In genomic region chr1:151472852-151473731, GRCh38 we compare ENCODE assay signal across 1 cellular context.
TF ChIP-seq lines count a peak whose summit lies in the region.

No MANE protein-coding gene starts in this region.

TF ChIP-seq in K562, 482 proteins besides CTCF, POLR2A, EP300 and RAD21 (continued from another document and continues in another):
- no peak for TF ChIP-seq BDP1 (IDR thresholded peaks at IDR 0.05; ENCODE audit: insufficient read depth, insufficient read length)
- 0 out of 2 replicates have a peak, but pooled peaks have one; percentile 24 for TF ChIP-seq ZBTB33 (CRISPR knock-in tag; IDR thresholded peaks at IDR 0.05)
- TF ChIP-seq BACH1 (tag; IDR thresholded peaks at IDR 0.05): no peak
- TF ChIP-seq, protein P1, sequence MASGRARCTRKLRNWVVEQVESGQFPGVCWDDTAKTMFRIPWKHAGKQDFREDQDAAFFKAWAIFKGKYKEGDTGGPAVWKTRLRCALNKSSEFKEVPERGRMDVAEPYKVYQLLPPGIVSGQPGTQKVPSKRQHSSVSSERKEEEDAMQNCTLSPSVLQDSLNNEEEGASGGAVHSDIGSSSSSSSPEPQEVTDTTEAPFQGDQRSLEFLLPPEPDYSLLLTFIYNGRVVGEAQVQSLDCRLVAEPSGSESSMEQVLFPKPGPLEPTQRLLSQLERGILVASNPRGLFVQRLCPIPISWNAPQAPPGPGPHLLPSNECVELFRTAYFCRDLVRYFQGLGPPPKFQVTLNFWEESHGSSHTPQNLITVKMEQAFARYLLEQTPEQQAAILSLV (tag; IDR thresholded peaks at IDR 0.05): no peak
- TF ChIP-seq ZZZ3 (IDR thresholded peaks at IDR 0.05): no peak
- TF ChIP-seq ZFX (CRISPR knock-in tag; IDR thresholded peaks at IDR 0.05): no peak
- TF ChIP-seq TEAD4 (IDR thresholded peaks at IDR 0.05; ENCODE audit: low read length): no peak
- no peak for TF ChIP-seq TEAD4 (CRISPR knock-in tag; IDR thresholded peaks at IDR 0.05; ENCODE audit: borderline replicate concordance)
- no peak for TF ChIP-seq USF2 (CRISPR knock-in tag; IDR thresholded peaks at IDR 0.05)
- no peak for TF ChIP-seq CHD1 (IDR thresholded peaks at IDR 0.05; ENCODE audit: low read length)
- TF ChIP-seq RNF2 (IDR thresholded peaks at IDR 0.05): 0 out of 2 replicates have a peak, but pooled peaks have one; percentile 20
- TF ChIP-seq SAP30 (IDR thresholded peaks at IDR 0.05; ENCODE audit: borderline replicate concordance, insufficient read depth, low read depth, low read length, poor library complexity, severe bottlenecking): no peak
- TF ChIP-seq GATAD2B (IDR thresholded peaks at IDR 0.05; ENCODE audit: borderline replicate concordance): no peak
- TF ChIP-seq MCM7 (IDR thresholded peaks at IDR 0.05): no peak
- no peak for TF ChIP-seq ZNF830 (CRISPR knock-in tag; IDR thresholded peaks at IDR 0.05)
- TF ChIP-seq FOXJ2 (tag; IDR thresholded peaks at IDR 0.05): no peak
- TF ChIP-seq SREBF1 (IDR thresholded peaks at IDR 0.05; ENCODE audit: borderline replicate concordance, low read depth, low read length): no peak
- TF ChIP-seq, protein P2, sequence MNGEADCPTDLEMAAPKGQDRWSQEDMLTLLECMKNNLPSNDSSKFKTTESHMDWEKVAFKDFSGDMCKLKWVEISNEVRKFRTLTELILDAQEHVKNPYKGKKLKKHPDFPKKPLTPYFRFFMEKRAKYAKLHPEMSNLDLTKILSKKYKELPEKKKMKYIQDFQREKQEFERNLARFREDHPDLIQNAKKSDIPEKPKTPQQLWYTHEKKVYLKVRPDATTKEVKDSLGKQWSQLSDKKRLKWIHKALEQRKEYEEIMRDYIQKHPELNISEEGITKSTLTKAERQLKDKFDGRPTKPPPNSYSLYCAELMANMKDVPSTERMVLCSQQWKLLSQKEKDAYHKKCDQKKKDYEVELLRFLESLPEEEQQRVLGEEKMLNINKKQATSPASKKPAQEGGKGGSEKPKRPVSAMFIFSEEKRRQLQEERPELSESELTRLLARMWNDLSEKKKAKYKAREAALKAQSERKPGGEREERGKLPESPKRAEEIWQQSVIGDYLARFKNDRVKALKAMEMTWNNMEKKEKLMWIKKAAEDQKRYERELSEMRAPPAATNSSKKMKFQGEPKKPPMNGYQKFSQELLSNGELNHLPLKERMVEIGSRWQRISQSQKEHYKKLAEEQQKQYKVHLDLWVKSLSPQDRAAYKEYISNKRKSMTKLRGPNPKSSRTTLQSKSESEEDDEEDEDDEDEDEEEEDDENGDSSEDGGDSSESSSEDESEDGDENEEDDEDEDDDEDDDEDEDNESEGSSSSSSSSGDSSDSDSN (IDR thresholded peaks at IDR 0.05; ENCODE audit: borderline replicate concordance in 1 of 2, low read depth in 2 of 2, low read length in 2 of 2): no peak
- no peak for TF ChIP-seq NR3C1 (CRISPR knock-in tag; IDR thresholded peaks at IDR 0.05)
- TF ChIP-seq TAF1 (IDR thresholded peaks at IDR 0.05; ENCODE audit: control insufficient read depth, extremely low read depth, insufficient read depth, low read length, severe bottlenecking): peak; percentile 32
- no peak for TF ChIP-seq MECOM (CRISPR knock-in tag; IDR thresholded peaks at IDR 0.05)
- TF ChIP-seq BRCA1 (IDR thresholded peaks at IDR 0.05): no peak
- TF ChIP-seq BRCA1 (CRISPR knock-in tag; IDR thresholded peaks at IDR 0.05): no peak
- TF ChIP-seq SIX5 (IDR thresholded peaks at IDR 0.05; ENCODE audit: borderline replicate concordance in 1 of 2, insufficient read depth in 1 of 2, low read depth in 1 of 2, low read length in 2 of 2): no peak
- no peak for TF ChIP-seq FOXJ3 (CRISPR knock-in tag; IDR thresholded peaks at IDR 0.05)
- no peak for TF ChIP-seq HNRNPL (IDR thresholded peaks at IDR 0.05; ENCODE audit: low read depth, low read length)
- TF ChIP-seq RCOR1 (IDR thresholded peaks at IDR 0.05; ENCODE audit: borderline replicate concordance in 1 of 2, low read depth in 2 of 2, low read length in 2 of 2): peak in 1 of 2 experiments; percentile 11; a peak in 1 of 4 replicates
- TF ChIP-seq ILF3 (IDR thresholded peaks at IDR 0.05; ENCODE audit: borderline replicate concordance): no peak
- TF ChIP-seq PTBP1 (IDR thresholded peaks at IDR 0.05; ENCODE audit: low read depth, low read length): no peak
- TF ChIP-seq KDM2B (CRISPR knock-in tag; IDR thresholded peaks at IDR 0.05): no peak
- no peak for TF ChIP-seq ZNF124 (CRISPR knock-in tag; IDR thresholded peaks at IDR 0.05)
- TF ChIP-seq XRCC5 (IDR thresholded peaks at IDR 0.05; ENCODE audit: low read depth, low read length): no peak
- TF ChIP-seq CBX1 (IDR thresholded peaks at IDR 0.05; ENCODE audit: low read depth): no peak
- peak; percentile 54 for TF ChIP-seq RBFOX2 (IDR thresholded peaks at IDR 0.05; ENCODE audit: low read depth, low read length)
- no peak for TF ChIP-seq ATF6 (CRISPR knock-in tag; IDR thresholded peaks at IDR 0.05)
- TF ChIP-seq HMGN3 (IDR thresholded peaks at IDR 0.05; ENCODE audit: borderline replicate concordance, extremely low read depth, insufficient read length, low read depth, low read length): no peak
- no peak for TF ChIP-seq SIN3B (IDR thresholded peaks at IDR 0.05; ENCODE audit: low read depth)
- TF ChIP-seq, protein P3, sequence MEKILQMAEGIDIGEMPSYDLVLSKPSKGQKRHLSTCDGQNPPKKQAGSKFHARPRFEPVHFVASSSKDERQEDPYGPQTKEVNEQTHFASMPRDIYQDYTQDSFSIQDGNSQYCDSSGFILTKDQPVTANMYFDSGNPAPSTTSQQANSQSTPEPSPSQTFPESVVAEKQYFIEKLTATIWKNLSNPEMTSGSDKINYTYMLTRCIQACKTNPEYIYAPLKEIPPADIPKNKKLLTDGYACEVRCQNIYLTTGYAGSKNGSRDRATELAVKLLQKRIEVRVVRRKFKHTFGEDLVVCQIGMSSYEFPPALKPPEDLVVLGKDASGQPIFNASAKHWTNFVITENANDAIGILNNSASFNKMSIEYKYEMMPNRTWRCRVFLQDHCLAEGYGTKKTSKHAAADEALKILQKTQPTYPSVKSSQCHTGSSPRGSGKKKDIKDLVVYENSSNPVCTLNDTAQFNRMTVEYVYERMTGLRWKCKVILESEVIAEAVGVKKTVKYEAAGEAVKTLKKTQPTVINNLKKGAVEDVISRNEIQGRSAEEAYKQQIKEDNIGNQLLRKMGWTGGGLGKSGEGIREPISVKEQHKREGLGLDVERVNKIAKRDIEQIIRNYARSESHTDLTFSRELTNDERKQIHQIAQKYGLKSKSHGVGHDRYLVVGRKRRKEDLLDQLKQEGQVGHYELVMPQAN (IDR thresholded peaks at IDR 0.05; ENCODE audit: borderline replicate concordance): no peak
- no peak for TF ChIP-seq C11orf30 (IDR thresholded peaks at IDR 0.05; ENCODE audit: low read depth)
- no peak for TF ChIP-seq MEF2A (IDR thresholded peaks at IDR 0.05; ENCODE audit: control insufficient read depth, low read depth, low read length)
- TF ChIP-seq WHSC1 (IDR thresholded peaks at IDR 0.05; ENCODE audit: low read length): no peak
- peak; percentile 40; the same call in 1 of the 2 replicates for TF ChIP-seq CHD2 (IDR thresholded peaks at IDR 0.05; ENCODE audit: low read depth, low read length)
- no peak for TF ChIP-seq ZBTB7A (IDR thresholded peaks at IDR 0.05; ENCODE audit: borderline replicate concordance, control insufficient read depth, low read depth, low read length)
- no peak for TF ChIP-seq PCBP1 (IDR thresholded peaks at IDR 0.05; ENCODE audit: low read depth, low read length, poor library complexity, severe bottlenecking)
- TF ChIP-seq CBFA2T3 (IDR thresholded peaks at IDR 0.05): no peak
- TF ChIP-seq ETV5 (CRISPR knock-in tag; IDR thresholded peaks at IDR 0.05; ENCODE audit: low read depth): no peak
- no peak for TF ChIP-seq ZNF41 (CRISPR knock-in tag; conservative IDR thresholded peaks at IDR 0.05)
- TF ChIP-seq ETV6 (IDR thresholded peaks at IDR 0.05; ENCODE audit: borderline replicate concordance in 1 of 2, low read depth in 2 of 2, low read length in 1 of 2): no peak
- no peak for TF ChIP-seq ETV6 (CRISPR knock-in tag; IDR thresholded peaks at IDR 0.05; ENCODE audit: borderline replicate concordance)
- no peak for TF ChIP-seq TGIF2 (CRISPR knock-in tag; IDR thresholded peaks at IDR 0.05)
- no peak for TF ChIP-seq NFE2 (IDR thresholded peaks at IDR 0.05; ENCODE audit: low read depth)
- no peak for TF ChIP-seq E2F8 (IDR thresholded peaks at IDR 0.05; ENCODE audit: low read depth, partially characterized antibody)
- TF ChIP-seq PTTG1 (tag; IDR thresholded peaks at IDR 0.05; ENCODE audit: low read depth): no peak
- TF ChIP-seq PHF21A (IDR thresholded peaks at IDR 0.05; ENCODE audit: borderline replicate concordance, low read depth): no peak
- TF ChIP-seq, protein P4, sequence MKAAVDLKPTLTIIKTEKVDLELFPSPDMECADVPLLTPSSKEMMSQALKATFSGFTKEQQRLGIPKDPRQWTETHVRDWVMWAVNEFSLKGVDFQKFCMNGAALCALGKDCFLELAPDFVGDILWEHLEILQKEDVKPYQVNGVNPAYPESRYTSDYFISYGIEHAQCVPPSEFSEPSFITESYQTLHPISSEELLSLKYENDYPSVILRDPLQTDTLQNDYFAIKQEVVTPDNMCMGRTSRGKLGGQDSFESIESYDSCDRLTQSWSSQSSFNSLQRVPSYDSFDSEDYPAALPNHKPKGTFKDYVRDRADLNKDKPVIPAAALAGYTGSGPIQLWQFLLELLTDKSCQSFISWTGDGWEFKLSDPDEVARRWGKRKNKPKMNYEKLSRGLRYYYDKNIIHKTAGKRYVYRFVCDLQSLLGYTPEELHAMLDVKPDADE (conservative IDR thresholded peaks at IDR 0.05; ENCODE audit: control insufficient read depth, low read depth, low read length): no peak
- no peak for TF ChIP-seq GTF2A2 (tag; IDR thresholded peaks at IDR 0.05)
- TF ChIP-seq USF1 (CRISPR knock-in tag; IDR thresholded peaks at IDR 0.05): no peak
- no peak for TF ChIP-seq ZEB2 (IDR thresholded peaks at IDR 0.05)
